In the genomic region with DNA sequence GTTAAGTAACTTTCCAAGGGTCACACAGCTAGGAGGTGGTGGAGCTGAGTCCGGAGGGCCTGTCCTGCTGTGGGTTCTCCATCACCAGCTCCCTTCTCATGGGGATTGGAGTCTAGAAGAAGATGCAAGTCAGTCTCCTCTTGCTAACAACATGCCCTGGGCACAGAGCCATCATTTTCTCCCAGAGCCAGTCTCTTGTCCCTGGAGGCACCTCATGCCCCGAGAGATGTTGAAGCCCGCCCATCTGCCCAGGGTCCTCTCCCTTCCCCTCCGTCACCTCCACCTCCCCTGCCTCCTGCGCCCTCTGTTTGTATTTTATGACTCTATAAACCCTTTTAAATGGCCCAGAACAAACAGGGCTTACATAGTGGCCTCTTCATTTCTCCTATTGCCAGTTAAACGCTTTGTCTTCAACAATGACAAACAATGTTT, we compare ENCODE assay signal across 14 cellular contexts. TPM values are rescaled to one million over a fixed set of nuclear protein-coding genes. Genes with fewer than 3 reads are reported as not detected.
DNase-seq lines count a peak whose midpoint lies in the region; ATAC-seq and TF ChIP-seq lines count a peak whose summit lies in the region.
"Had no signal": no experiment of that assay in that cellular context is flagged by ENCODE, and none has a peak within 500 bp of the region (broad histone marks: within the 10 kb centered on the region; RNA-seq: fewer than 3 reads in every experiment).

No MANE protein-coding gene starts in this region.

- CTCF ChIA-PET in PC-9 (lab: Charles Lee) = interaction anchor here (0.5 to 1.5 kb wide), 5 partner anchors 35 to 361 kb away, joined by 3 to 15 read pairs (median 3); no protein-coding TSS in a partner anchor

- no CpG with 5 or more reads among the region's 6 CpGs for WGBS in neuronal stem cell (ENCODE audit: extremely low coverage in 2 of 2, insufficient read length in 2 of 2, insufficient replicate concordance in 1 of 2), 2 donors

- ATAC-seq in HG02884 (IDR thresholded peaks at IDR 0.05; ENCODE audit: unreplicated experiment) = no peak

- H3K79me1 ChIP-seq in neuronal stem cell (ENCODE audit: low read depth, low read length) = no peaks in the 10 kb centered on the region

- no peak overlapping the region for H2BK15ac ChIP-seq in neuronal stem cell (ENCODE audit: low read length)

- no peaks in the 10 kb centered on the region for H3K9me3 ChIP-seq in PC-9 (ENCODE audit: insufficient read depth, low read depth)
- H3K9me3 ChIP-seq in neuronal stem cell (replicated peaks in 1 of 2; ENCODE audit: control insufficient read depth in 2 of 2, insufficient read depth in 1 of 2, low read depth in 1 of 2, low read length in 2 of 2) = peaks cover 0 to 6% of the 10 kb centered on the region in 2 donors

- intact Hi-C loops in PC-9 (cut with micrococcal nuclease; ENCODE audit: unreplicated experiment) = no loop called here

- H3K36me3 ChIP-seq in PC-9 (ENCODE audit: low read depth) (no peaks in the 10 kb centered on the region), neuronal stem cell (replicated peaks in 1 of 2; ENCODE audit: control insufficient read depth in 2 of 2, insufficient read depth in 2 of 2, low read length in 2 of 2) (peaks cover 0 to 1% of the 10 kb centered on the region in 2 donors)

- no peaks in the 10 kb centered on the region for H3K27me3 ChIP-seq in PC-9 (ENCODE audit: insufficient read depth, low read depth)
- peaks cover 0 to 23% (median 0%) of the 10 kb centered on the region in 3 experiments for H3K27me3 ChIP-seq in neuronal stem cell (ENCODE audit: control insufficient read depth in 3 of 3, insufficient read depth in 3 of 3, low read depth in 1 of 3, low read length in 3 of 3)
- H3K27me3 ChIP-seq: left lung had no signal

- H3K4me2 ChIP-seq in PC-9 (peak overlapping the region; percentile 26; the same call in 1 of the 2 replicates), neuronal stem cell (ENCODE audit: insufficient read depth, low read length, poor library complexity, severe bottlenecking) (no peak overlapping the region)

- H3K18ac ChIP-seq in neuronal stem cell (ENCODE audit: low read length) = no peak overlapping the region

- H3K9me2 ChIP-seq in PC-9 (ENCODE audit: insufficient read depth) = no peaks in the 10 kb centered on the region

- peak; percentile 92 for DNase-seq in DMS79 treated with DMSO at 0.1 percent for 48 hours (lab: John Stamatoyannopoulos, UW)
- DNase-seq in NCI-H1417 treated with DMSO at 0.1 percent for 48 hours (lab: John Stamatoyannopoulos, UW) = peak; percentile 49
- no peak for DNase-seq in PC-9
- DNase-seq in neuronal stem cell (ENCODE audit: low spot score) = no peak
- DNase-seq in COR-L47 (lab: John Stamatoyannopoulos, UW) = no peak
- DNase-seq in superior temporal gyrus (ENCODE audit: extremely low spot score) = no peak
- DNase-seq: activated CD4-positive, alpha-beta T cell treated with anti-CD3 and anti-CD28 coated beads, Interleukin-2, amount 10 ng/mL, durations not matched to agents 24 days and 14 days; CD4-positive, alpha-beta T cell; hypothalamus; NCI-H2081 treated with DMSO at 0.1 percent for 48 hours; RPMI8226 had no signal

- H2BK12ac ChIP-seq in neuronal stem cell (ENCODE audit: low read length) = no peak overlapping the region

- peak overlapping the region; percentile 9 for H4K8ac ChIP-seq in neuronal stem cell (ENCODE audit: low read depth, low read length)

- H2AFZ ChIP-seq in PC-9 = no peak overlapping the region
- no peak overlapping the region for H2AFZ ChIP-seq in neuronal stem cell (ENCODE audit: low read length)

- H3K27ac ChIP-seq in PC-9 (no peak overlapping the region), neuronal stem cell (replicated peaks; ENCODE audit: low read length) (no peak overlapping the region)
- H3K27ac ChIP-seq: left lung had no signal

- no peaks in the 10 kb centered on the region for H3K79me2 ChIP-seq in PC-9 (ENCODE audit: low read depth)

- no peak overlapping the region for H3K23ac ChIP-seq in neuronal stem cell (ENCODE audit: low read depth, low read length, poor library complexity)

- BruUV-seq in PC-9 (replicated peaks; lab: Mats Ljungman, UMichigan) = no TSS peak

- no peak overlapping the region for H4K91ac ChIP-seq in neuronal stem cell (ENCODE audit: low read depth, low read length, poor library complexity)

- H2AK5ac ChIP-seq in neuronal stem cell (ENCODE audit: low read depth, low read length) = no peak overlapping the region

- H3K4me1 ChIP-seq in PC-9 (replicated peaks; ENCODE audit: insufficient read depth) (peaks cover 24% of the 10 kb centered on the region), neuronal stem cell (ENCODE audit: control insufficient read depth in 2 of 2, insufficient read depth in 1 of 2, low read depth in 1 of 2, low read length in 2 of 2) (peaks cover 0 to 7% of the 10 kb centered on the region in 2 donors)
- H3K4me1 ChIP-seq: left lung had no signal

- TF ChIP-seq CTCF in PC-9 (conservative IDR thresholded peaks at IDR 0.05) = no peak

- peaks cover 22% of the 10 kb centered on the region; the same call in 1 of the 2 replicates for H3F3A ChIP-seq in PC-9 (ENCODE audit: insufficient read depth, low read depth)

- H3K9ac ChIP-seq in neuronal stem cell (ENCODE audit: low read depth, low read length, poor library complexity) = no peak overlapping the region

- no peak overlapping the region for H3K4me3 ChIP-seq in PC-9
- H3K4me3 ChIP-seq in neuronal stem cell (ENCODE audit: low read length in 2 of 2) = no peak overlapping the region
- H3K4me3 ChIP-seq: left lung had no signal

- no peak overlapping the region for H2BK120ac ChIP-seq in neuronal stem cell (ENCODE audit: low read depth, low read length)

- H3K14ac ChIP-seq in neuronal stem cell (ENCODE audit: low read length) = no peak overlapping the region

- no peak overlapping the region for H3K4ac ChIP-seq in neuronal stem cell (ENCODE audit: low read length)

- H4K20me1 ChIP-seq in PC-9 (ENCODE audit: insufficient read depth) = no peaks in the 10 kb centered on the region

- POLR2A ChIA-PET in PC-9 (lab: Charles Lee; ENCODE audit: unreplicated experiment) = interaction anchor here (0.5 to 0.9 kb wide), 2 partner anchors 76 to 280 kb away, joined by 4 to 10 read pairs; no protein-coding TSS in a partner anchor

- peak overlapping the region; percentile 53 for H2BK5ac ChIP-seq in neuronal stem cell (ENCODE audit: low read length)

RNA-seq across cellular contexts. Expression of a gene that starts 55.6 kb away (rescaled TPM):
- total RNA-seq in PC-9 (2021) = 255 and 371 TPM in 2 replicates
- polyA plus RNA-seq in neuronal stem cell (2013, experiment 1 of 2) = 19.7 TPM
- polyA plus RNA-seq in neuronal stem cell (2013, experiment 2 of 2) = 19.8 TPM
- total RNA-seq: CD4-positive, alpha-beta T cell; natural killer cell treated with Interleukin-12 subunit alpha and Interleukin-12 subunit beta and Interleukin-15 and Interleukin-18, amount 100 ng/mL, for 72 hours had no signal

Comparison
In these comparisons a context has a peak if more than half of its experiments do, and no peak if none do; other contexts are left out.
1. DNase-seq: peak in DMS79 treated with DMSO at 0.1 percent for 48 hours (single experiment) and NCI-H1417 treated with DMSO at 0.1 percent for 48 hours (single experiment); none in PC-9 (0 of 2), neuronal stem cell (single experiment), COR-L47 (single experiment) and superior temporal gyrus (single experiment).